ENCODE assay signal across 2 cellular contexts in the genomic region with DNA sequence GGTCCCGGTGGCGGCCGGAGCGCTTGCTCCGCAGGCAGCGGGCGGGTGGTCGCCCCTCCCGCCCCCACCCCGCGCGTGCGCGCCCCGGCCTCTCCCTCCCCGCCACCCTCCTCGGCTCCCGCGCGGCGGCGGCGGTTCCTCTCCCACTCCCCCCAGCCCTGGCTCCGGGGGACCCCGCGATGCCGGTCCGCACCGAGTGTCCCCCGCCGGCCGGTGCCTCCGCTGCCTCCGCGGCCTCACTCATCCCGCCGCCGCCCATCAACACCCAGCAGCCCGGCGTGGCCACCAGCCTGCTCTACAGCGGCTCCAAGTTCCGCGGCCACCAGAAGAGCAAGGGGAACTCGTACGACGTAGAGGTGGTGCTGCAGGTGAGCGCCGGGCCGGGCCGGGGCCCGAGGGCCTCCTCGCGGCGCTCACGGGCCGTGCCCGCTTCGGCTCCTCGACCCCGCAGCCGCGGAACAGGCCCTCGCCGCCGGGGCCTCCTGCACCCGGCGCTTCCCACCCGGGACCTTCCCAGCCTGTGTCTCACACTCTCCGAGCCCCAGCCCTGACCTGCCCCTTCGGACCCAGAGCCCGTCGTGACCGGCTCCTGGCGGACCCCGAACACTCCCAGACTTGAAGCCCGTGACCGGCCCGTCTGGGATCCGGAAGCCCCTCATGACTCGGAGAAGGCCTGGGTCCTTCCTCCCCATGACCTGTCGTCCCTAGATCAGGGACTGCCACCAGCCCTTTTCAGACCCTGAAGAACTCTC.
TF ChIP-seq lines count a peak whose summit lies in the region.

No MANE protein-coding gene starts in this region.

TF ChIP-seq in SK-N-SH treated with all-trans-retinoic acid at 6 μM for 48 hours, 23 proteins besides CTCF, POLR2A, EP300 and RAD21 (continued from another document):
- no peak for TF ChIP-seq TCF4 (CRISPR knock-in tag; IDR thresholded peaks at IDR 0.05; ENCODE audit: borderline replicate concordance)
- no peak for TF ChIP-seq ZFP3 (CRISPR knock-in tag; IDR thresholded peaks at IDR 0.05)
- TF ChIP-seq SNAI2 (CRISPR knock-in tag; IDR thresholded peaks at IDR 0.05): no peak
- TF ChIP-seq, protein P1, sequence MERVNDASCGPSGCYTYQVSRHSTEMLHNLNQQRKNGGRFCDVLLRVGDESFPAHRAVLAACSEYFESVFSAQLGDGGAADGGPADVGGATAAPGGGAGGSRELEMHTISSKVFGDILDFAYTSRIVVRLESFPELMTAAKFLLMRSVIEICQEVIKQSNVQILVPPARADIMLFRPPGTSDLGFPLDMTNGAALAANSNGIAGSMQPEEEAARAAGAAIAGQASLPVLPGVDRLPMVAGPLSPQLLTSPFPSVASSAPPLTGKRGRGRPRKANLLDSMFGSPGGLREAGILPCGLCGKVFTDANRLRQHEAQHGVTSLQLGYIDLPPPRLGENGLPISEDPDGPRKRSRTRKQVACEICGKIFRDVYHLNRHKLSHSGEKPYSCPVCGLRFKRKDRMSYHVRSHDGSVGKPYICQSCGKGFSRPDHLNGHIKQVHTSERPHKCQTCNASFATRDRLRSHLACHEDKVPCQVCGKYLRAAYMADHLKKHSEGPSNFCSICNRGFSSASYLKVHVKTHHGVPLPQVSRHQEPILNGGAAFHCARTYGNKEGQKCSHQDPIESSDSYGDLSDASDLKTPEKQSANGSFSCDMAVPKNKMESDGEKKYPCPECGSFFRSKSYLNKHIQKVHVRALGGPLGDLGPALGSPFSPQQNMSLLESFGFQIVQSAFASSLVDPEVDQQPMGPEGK (CRISPR knock-in tag; IDR thresholded peaks at IDR 0.05; ENCODE audit: borderline replicate concordance): no peak
- TF ChIP-seq ARNTL (CRISPR knock-in tag; IDR thresholded peaks at IDR 0.05; ENCODE audit: borderline replicate concordance, low read depth): no peak
- no peak for TF ChIP-seq PPARA (CRISPR knock-in tag; IDR thresholded peaks at IDR 0.05; ENCODE audit: borderline replicate concordance)
- TF ChIP-seq ZNF565 (CRISPR knock-in tag; conservative IDR thresholded peaks at IDR 0.05; ENCODE audit: low read depth): no peak
- TF ChIP-seq ESRRG (CRISPR knock-in tag; IDR thresholded peaks at IDR 0.05): no peak
- no peak for TF ChIP-seq ZNF70 (CRISPR knock-in tag; IDR thresholded peaks at IDR 0.05)
- TF ChIP-seq TOX (CRISPR knock-in tag; IDR thresholded peaks at IDR 0.05; ENCODE audit: borderline replicate concordance): no peak
- TF ChIP-seq, protein P2, sequence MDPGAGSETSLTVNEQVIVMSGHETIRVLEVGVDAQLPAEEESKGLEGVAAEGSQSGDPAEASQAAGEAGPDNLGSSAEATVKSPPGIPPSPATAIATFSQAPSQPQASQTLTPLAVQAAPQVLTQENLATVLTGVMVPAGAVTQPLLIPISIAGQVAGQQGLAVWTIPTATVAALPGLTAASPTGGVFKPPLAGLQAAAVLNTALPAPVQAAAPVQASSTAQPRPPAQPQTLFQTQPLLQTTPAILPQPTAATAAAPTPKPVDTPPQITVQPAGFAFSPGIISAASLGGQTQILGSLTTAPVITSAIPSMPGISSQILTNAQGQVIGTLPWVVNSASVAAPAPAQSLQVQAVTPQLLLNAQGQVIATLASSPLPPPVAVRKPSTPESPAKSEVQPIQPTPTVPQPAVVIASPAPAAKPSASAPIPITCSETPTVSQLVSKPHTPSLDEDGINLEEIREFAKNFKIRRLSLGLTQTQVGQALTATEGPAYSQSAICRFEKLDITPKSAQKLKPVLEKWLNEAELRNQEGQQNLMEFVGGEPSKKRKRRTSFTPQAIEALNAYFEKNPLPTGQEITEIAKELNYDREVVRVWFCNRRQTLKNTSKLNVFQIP (CRISPR knock-in tag; IDR thresholded peaks at IDR 0.05; ENCODE audit: borderline replicate concordance, low read depth): no peak
- no peak for TF ChIP-seq CSDC2 (CRISPR knock-in tag; IDR thresholded peaks at IDR 0.05)
- TF ChIP-seq, protein P3, sequence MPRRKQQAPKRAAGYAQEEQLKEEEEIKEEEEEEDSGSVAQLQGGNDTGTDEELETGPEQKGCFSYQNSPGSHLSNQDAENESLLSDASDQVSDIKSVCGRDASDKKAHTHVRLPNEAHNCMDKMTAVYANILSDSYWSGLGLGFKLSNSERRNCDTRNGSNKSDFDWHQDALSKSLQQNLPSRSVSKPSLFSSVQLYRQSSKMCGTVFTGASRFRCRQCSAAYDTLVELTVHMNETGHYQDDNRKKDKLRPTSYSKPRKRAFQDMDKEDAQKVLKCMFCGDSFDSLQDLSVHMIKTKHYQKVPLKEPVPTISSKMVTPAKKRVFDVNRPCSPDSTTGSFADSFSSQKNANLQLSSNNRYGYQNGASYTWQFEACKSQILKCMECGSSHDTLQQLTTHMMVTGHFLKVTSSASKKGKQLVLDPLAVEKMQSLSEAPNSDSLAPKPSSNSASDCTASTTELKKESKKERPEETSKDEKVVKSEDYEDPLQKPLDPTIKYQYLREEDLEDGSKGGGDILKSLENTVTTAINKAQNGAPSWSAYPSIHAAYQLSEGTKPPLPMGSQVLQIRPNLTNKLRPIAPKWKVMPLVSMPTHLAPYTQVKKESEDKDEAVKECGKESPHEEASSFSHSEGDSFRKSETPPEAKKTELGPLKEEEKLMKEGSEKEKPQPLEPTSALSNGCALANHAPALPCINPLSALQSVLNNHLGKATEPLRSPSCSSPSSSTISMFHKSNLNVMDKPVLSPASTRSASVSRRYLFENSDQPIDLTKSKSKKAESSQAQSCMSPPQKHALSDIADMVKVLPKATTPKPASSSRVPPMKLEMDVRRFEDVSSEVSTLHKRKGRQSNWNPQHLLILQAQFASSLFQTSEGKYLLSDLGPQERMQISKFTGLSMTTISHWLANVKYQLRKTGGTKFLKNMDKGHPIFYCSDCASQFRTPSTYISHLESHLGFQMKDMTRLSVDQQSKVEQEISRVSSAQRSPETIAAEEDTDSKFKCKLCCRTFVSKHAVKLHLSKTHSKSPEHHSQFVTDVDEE (CRISPR knock-in tag; IDR thresholded peaks at IDR 0.05): no peak
- TF ChIP-seq ISL1 (CRISPR knock-in tag; IDR thresholded peaks at IDR 0.05): no peak

TF ChIP-seq in endothelial cell of umbilical vein, 7 proteins besides CTCF, POLR2A, EP300 and RAD21 (continued from another document):
- TF ChIP-seq EZH2 (IDR thresholded peaks at IDR 0.05; ENCODE audit: borderline replicate concordance, low read depth, low read length, severe bottlenecking): no peak
- no peak for TF ChIP-seq FOS (IDR thresholded peaks at IDR 0.05; ENCODE audit: borderline replicate concordance, insufficient read depth, low read length)
- TF ChIP-seq MYC (IDR thresholded peaks at IDR 0.05; ENCODE audit: low read depth, low read length): no peak
